In the genomic region with DNA sequence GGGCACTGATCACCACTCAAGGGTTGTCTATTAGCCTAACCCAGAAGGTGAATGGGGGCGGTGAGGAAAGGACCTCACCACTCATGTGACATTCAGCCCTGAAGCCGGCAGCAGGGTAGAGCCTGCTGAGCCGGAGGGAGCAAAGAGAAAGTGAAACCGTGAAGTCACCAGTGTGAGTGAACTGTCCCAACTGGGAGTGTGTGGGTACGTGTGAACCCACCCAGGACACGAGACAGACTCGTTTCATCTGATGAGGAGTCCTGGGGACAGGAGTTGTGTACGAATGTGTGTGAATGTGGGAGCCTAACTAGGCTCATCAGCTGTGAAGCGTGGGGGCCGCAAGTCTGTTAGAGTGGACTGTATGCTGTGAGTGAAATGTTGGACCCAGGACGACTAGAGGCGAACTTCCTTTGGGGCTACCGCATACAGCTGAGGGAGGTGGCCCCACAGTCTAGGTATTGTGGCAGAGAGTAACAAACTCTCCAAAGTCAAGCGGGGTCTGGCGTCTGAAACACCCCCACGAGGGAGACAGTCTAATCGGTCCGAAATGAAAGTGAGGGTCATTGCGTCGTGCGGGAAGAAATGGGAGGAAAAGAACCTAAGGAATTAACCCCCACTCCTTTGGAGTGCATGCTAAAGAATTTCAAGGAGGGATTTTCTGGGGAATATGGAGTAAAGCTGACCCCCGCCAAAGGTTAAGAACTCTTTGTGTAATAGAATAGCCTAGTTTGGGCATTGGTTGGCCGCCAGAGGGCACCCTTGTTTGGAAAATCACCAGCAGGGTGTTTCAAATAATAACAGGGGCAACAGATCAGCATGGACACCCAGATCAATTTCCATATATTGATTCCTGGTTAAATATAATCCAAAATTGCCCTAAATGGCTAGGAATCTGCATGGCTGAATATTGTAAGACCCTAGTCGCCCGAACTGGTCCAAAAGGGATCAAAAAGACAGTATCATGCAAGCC, we compare ENCODE assay signal across 8 cellular contexts. TPM values are rescaled to one million over a fixed set of nuclear protein-coding genes. Genes with fewer than 3 reads are reported as not detected.
DNase-seq lines count a peak whose midpoint lies in the region; ATAC-seq, FAIRE-seq and TF ChIP-seq lines count a peak whose summit lies in the region.

No MANE protein-coding gene starts in this region.

- CTCF ChIA-PET in activated CD8-positive, alpha-beta T cell treated with anti-CD3 and anti-CD28 coated beads, Interleukin-2, amount 10 ng/mL, durations not matched to agents 7 days and 5 days (lab: Charles Lee), result interaction anchor here (1.1 kb wide), 1 partner anchor 13 kb away, joined by 4 read pairs; no protein-coding TSS in a partner anchor
- CTCF ChIA-PET in HepG2 (lab: Yijun Ruan, JAX; ENCODE audit: low intra/inter-chr PET ratio, low total read pairs), result no interaction called here

- TF ChIP-seq RAD21 in HepG2 (CRISPR knock-in tag; IDR thresholded peaks at IDR 0.05), result no peak; the same call in 1 of the 2 replicates

- peaks cover 62% of the 10 kb centered on the region for H3K36me3 Mint-ChIP-seq in activated CD8-positive, alpha-beta T cell treated with anti-CD3 and anti-CD28 coated beads, Interleukin-2, amount 10 ng/mL, durations not matched to agents 7 days and 5 days (ENCODE audit: low read depth)

- H3K4me3 Mint-ChIP-seq in activated CD8-positive, alpha-beta T cell treated with anti-CD3 and anti-CD28 coated beads, Interleukin-2, amount 10 ng/mL, durations not matched to agents 7 days and 5 days, result peak overlapping the region; percentile 84

- no peaks in the 10 kb centered on the region for H3K4me1 ChIP-seq in HepG2 (ENCODE audit: insufficient read depth, low read length)
- no peaks in the 10 kb centered on the region for H3K4me1 ChIP-seq in SJCRH30

- H3K27me3 Mint-ChIP-seq in activated CD8-positive, alpha-beta T cell treated with anti-CD3 and anti-CD28 coated beads, Interleukin-2, amount 10 ng/mL, durations not matched to agents 7 days and 5 days (ENCODE audit: low read depth), result no peaks in the 10 kb centered on the region

- POLR2A ChIA-PET in activated CD8-positive, alpha-beta T cell treated with anti-CD3 and anti-CD28 coated beads, Interleukin-2, amount 10 ng/mL, durations not matched to agents 7 days and 5 days (lab: Charles Lee), result no interaction called here
- POLR2A ChIA-PET in HepG2 (lab: Yijun Ruan, JAX), result no interaction called here

- ATAC-seq in HG03280 (IDR thresholded peaks at IDR 0.05; ENCODE audit: unreplicated experiment) (peak; percentile 94), HepG2 (peak; percentile 97), esophagus mucosa (no peak)
- ATAC-seq in activated CD8-positive, alpha-beta T cell treated with anti-CD3 and anti-CD28 coated beads, Interleukin-2, amount 10 ng/mL, durations not matched to agents 7 days and 5 days, result peak; percentile 94

- peak overlapping the region; percentile 45 for H3K27ac ChIP-seq in HepG2 (ENCODE audit: extremely low read length, insufficient read depth, low read length)
- no peak overlapping the region for H3K27ac ChIP-seq in SJCRH30

- H3K36me3 ChIP-seq in HepG2 (replicated peaks in 1 of 2; ENCODE audit: control insufficient read depth in 1 of 2, insufficient read depth in 2 of 2, low read length in 2 of 2) (no peaks in the 10 kb centered on the region), SJCRH30 (no peaks in the 10 kb centered on the region)

- peak in 1 of 2 experiments; percentile 33; a peak in 1 of 4 replicates for TF ChIP-seq POLR2A in HepG2 (IDR thresholded peaks at IDR 0.05; ENCODE audit: insufficient read depth in 1 of 2, low read depth in 2 of 2, low read length in 2 of 2)

- WGBS in HepG2 (ENCODE audit: low lambda C conversion rate), result 2% methylated on average over 14 of the region's 25 CpGs

- H2AFZ ChIP-seq in HepG2 (ENCODE audit: low read length), result peak overlapping the region; percentile 90

- peak overlapping the region; percentile 79 for H3K4me2 ChIP-seq in HepG2 (ENCODE audit: low read depth, low read length)

- peak; percentile 30 for DNase-seq in COR-L47 (lab: John Stamatoyannopoulos, UW)
- DNase-seq in activated CD8-positive, alpha-beta T cell treated with anti-CD3 and anti-CD28 coated beads, Interleukin-2, amount 10 ng/mL, durations not matched to agents 7 days and 5 days, result peak; percentile 61
- DNase-seq in HepG2 (ENCODE audit: low spot score), result peak; percentile 48
- DNase-seq in AG20443 (ENCODE audit: low spot score), result no peak
- DNase-seq in UCSD-AML1 (lab: John Stamatoyannopoulos, UW; ENCODE audit: unreplicated experiment), result no peak
- no peak for DNase-seq in SJCRH30

- H3K4me3 ChIP-seq in HepG2 (replicated peaks in 1 of 3; ENCODE audit: insufficient read depth in 1 of 3, low read depth in 2 of 3, low read length in 3 of 3) (peak overlapping the region; percentile 65 to 75 (median 68)), SJCRH30 (no peak overlapping the region)

- TF ChIP-seq EP300 in HepG2 (IDR thresholded peaks at IDR 0.05; ENCODE audit: low read depth in 2 of 2, low read length in 2 of 2) (no peak), HepG2 (CRISPR knock-in tag; IDR thresholded peaks at IDR 0.05; ENCODE audit: borderline replicate concordance) (no peak)

- H4K20me1 ChIP-seq in HepG2 (ENCODE audit: insufficient read depth, low read length), result no peaks in the 10 kb centered on the region

- in situ Hi-C loops in HepG2 (cut with HindIII; ENCODE audit: extremely low pct_ligation_motif_present, low pct_unique_long_range_greater_than_20kb), result no loop called here

- TF ChIP-seq CTCF in HepG2 (CRISPR knock-in tag; IDR thresholded peaks at IDR 0.05), result peak; percentile 59

- intact Hi-C loops in HepG2 (cut with micrococcal nuclease; ENCODE audit: unreplicated experiment), result loop anchor here (10.0 kb wide), 1 partner anchor 279 kb away; no protein-coding TSS in a partner anchor

- peak overlapping the region; percentile 68 for H3K9ac ChIP-seq in HepG2 (ENCODE audit: insufficient read depth, low read depth, low read length)

- peaks cover 50% of the 10 kb centered on the region for H3K4me1 Mint-ChIP-seq in activated CD8-positive, alpha-beta T cell treated with anti-CD3 and anti-CD28 coated beads, Interleukin-2, amount 10 ng/mL, durations not matched to agents 7 days and 5 days (ENCODE audit: low read depth)

- H3K79me2 ChIP-seq in HepG2 (ENCODE audit: insufficient read depth, low read length), result no peaks in the 10 kb centered on the region

- H3K27me3 ChIP-seq in HepG2 (ENCODE audit: control insufficient read depth in 1 of 2, insufficient read depth in 2 of 2, low read length in 2 of 2) (no peaks in the 10 kb centered on the region), SJCRH30 (no peaks in the 10 kb centered on the region)

- no peaks in the 10 kb centered on the region for H3K9me3 ChIP-seq in HepG2 (ENCODE audit: low read length)
- no peaks in the 10 kb centered on the region for H3K9me3 ChIP-seq in SJCRH30 (replicated peaks)

- H3K27ac Mint-ChIP-seq in activated CD8-positive, alpha-beta T cell treated with anti-CD3 and anti-CD28 coated beads, Interleukin-2, amount 10 ng/mL, durations not matched to agents 7 days and 5 days, result peak overlapping the region; percentile 90

- BruUV-seq in HepG2 (replicated peaks; lab: Mats Ljungman, UMichigan), result TSS peak; percentile 88

- H3K9me3 Mint-ChIP-seq in activated CD8-positive, alpha-beta T cell treated with anti-CD3 and anti-CD28 coated beads, Interleukin-2, amount 10 ng/mL, durations not matched to agents 7 days and 5 days (ENCODE audit: insufficient read depth), result peaks cover 9% of the 10 kb centered on the region

- peak; percentile 63 for FAIRE-seq in HepG2 (lab: Jason Lieb, UNC)

TF ChIP-seq in HepG2, 621 proteins besides CTCF, POLR2A, EP300 and RAD21 (continues in another document):
- TF ChIP-seq IRF2 (CRISPR knock-in tag; IDR thresholded peaks at IDR 0.05), result peak; percentile 99
- 0 out of 2 replicates have a peak, but pooled peaks have one; percentile 10 for TF ChIP-seq ZNF12 (CRISPR knock-in tag; IDR thresholded peaks at IDR 0.05)
- no peak for TF ChIP-seq ZNF552 (CRISPR knock-in tag; IDR thresholded peaks at IDR 0.05; ENCODE audit: borderline replicate concordance)
- TF ChIP-seq, protein P1, sequence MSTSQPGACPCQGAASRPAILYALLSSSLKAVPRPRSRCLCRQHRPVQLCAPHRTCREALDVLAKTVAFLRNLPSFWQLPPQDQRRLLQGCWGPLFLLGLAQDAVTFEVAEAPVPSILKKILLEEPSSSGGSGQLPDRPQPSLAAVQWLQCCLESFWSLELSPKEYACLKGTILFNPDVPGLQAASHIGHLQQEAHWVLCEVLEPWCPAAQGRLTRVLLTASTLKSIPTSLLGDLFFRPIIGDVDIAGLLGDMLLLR (CRISPR knock-in tag; IDR thresholded peaks at IDR 0.05), result no peak
- peak; percentile 10 for TF ChIP-seq ASH2L (IDR thresholded peaks at IDR 0.05; ENCODE audit: insufficient read length, low read depth, low read length)
- no peak for TF ChIP-seq IKZF1 (IDR thresholded peaks at IDR 0.05)
- TF ChIP-seq POLR2G (IDR thresholded peaks at IDR 0.05; ENCODE audit: low read depth, low read length), result 0 out of 2 replicates have a peak, but pooled peaks have one; percentile 24

RNA-seq across cellular contexts. Expression of a gene that starts 43.6 kb away (rescaled TPM):
- total RNA-seq in activated CD8-positive, alpha-beta T cell treated with anti-CD3 and anti-CD28 coated beads, Interleukin-2, amount 10 ng/mL, durations not matched to agents 7 days and 5 days, result 10 to 100 TPM; 25.9 to 26.0 TPM
- total RNA-seq in HepG2 (2016; rRNA removed; fragmentation: Illumina TruSeq; extraction: Trizol) (not detected in 2 replicates), esophagus mucosa (not detected)
- total RNA-seq in HepG2 (2016; cell fraction: cytosol; rRNA removed; fragmentation: Illumina TruSeq; extraction: Trizol; ENCODE audit: low read depth), result not detected in 2 replicates
- total RNA-seq in HepG2 (2016; cell fraction: insoluble cytoplasmic fraction; rRNA removed; fragmentation: Illumina TruSeq; extraction: Trizol), result not detected in 2 replicates
- total RNA-seq in HepG2 (2016; cell fraction: membrane; rRNA removed; fragmentation: Illumina TruSeq; extraction: Trizol), result not detected in 2 replicates
- total RNA-seq in HepG2 (2016; cell fraction: nucleus; rRNA removed; fragmentation: Illumina TruSeq; extraction: Trizol), result not detected in 2 replicates
- polyA plus RNA-seq in HepG2 (2011; rRNA removed), result not detected in 2 replicates
- polyA plus RNA-seq in HepG2 (2011; cell fraction: cytosol; rRNA removed), result 0.01 TPM in 1 of 2 replicates, not detected in the other
- polyA plus RNA-seq in HepG2 (2011; cell fraction: nucleus; rRNA removed), result not detected in 2 replicates
- polyA plus RNA-seq in HepG2 (2012), result not detected in 2 replicates
- polyA plus RNA-seq in HepG2 (2016; cell fraction: cytosol; fragmentation: Illumina TruSeq; extraction: Trizol; ENCODE audit: low read depth), result not detected in 2 replicates
- polyA plus RNA-seq in HepG2 (2016; cell fraction: insoluble cytoplasmic fraction; fragmentation: Illumina TruSeq; extraction: Trizol; ENCODE audit: low read depth), result not detected in 2 replicates
- not detected in 2 replicates for polyA plus RNA-seq in HepG2 (2016; cell fraction: membrane; fragmentation: Illumina TruSeq; extraction: Trizol; ENCODE audit: low read depth)
- not detected in 2 replicates for polyA plus RNA-seq in HepG2 (2016; cell fraction: nucleus; fragmentation: Illumina TruSeq; extraction: Trizol; ENCODE audit: insufficient read depth, low read depth)
- polyA minus RNA-seq in HepG2 (2011; rRNA and poly(A)+ RNA removed; ENCODE audit: low replicate concordance), result 0.08 TPM in 1 of 2 replicates, not detected in the other
- polyA minus RNA-seq in HepG2 (2011; cell fraction: cytosol; rRNA and poly(A)+ RNA removed), result not detected in 2 replicates
- under 0.01 TPM in 1 of 2 replicates, not detected in the other for polyA minus RNA-seq in HepG2 (2011; cell fraction: nucleus; rRNA and poly(A)+ RNA removed)
- total RNA-seq in SJCRH30 (2014; rRNA removed; shearing (Covaris generic)), result not detected in 2 replicates

Comparison
In these comparisons a context has a peak if more than half of its experiments do, and no peak if none do; other contexts are left out.
1. DNase-seq: peak in COR-L47 (single experiment), activated CD8-positive, alpha-beta T cell treated with anti-CD3 and anti-CD28 coated beads, Interleukin-2, amount 10 ng/mL, durations not matched to agents 7 days and 5 days (single experiment) and HepG2 (single experiment); none in AG20443 (single experiment), UCSD-AML1 (single experiment) and SJCRH30 (0 of 2).